ENCODE assay signal across 12 cellular contexts in the genomic region with DNA sequence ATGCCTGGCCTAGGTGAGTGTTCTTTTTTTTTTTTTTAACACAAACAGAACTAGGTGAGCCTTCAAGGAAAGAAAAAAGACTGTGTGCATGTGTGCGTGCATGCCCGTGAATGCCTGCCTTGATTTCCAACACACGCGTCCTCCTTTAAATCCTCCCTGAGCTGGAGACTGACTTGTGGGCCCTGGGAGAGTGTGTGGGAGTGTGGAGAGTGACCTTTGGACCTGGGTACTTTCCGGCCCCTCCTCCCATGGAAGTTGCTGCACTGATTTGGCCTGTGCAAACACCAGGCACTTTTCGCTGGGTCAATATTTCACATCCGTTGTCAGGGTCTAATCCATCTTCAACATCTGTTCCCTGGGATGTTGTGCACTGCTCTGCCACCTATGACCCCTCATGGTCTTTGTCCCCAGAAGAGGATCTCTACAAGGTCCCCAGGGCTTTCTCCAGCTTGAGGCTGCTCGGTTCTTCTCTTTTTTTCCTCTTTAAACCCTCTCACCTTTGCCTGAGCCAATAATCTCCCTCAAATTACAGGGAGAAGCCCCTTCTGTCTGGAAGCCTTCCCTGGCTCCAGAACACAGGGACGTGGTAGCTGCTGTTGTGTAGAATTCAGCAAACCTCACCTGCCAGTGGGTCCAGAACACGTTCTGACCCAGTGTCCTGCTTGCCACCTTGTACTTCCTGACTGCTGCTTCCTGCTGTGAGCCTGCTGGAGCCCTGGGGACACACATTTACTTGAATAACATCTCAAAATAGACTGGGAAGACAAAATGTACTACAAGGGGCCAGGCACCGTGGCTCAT. TPM values are rescaled to one million over a fixed set of nuclear protein-coding genes. Genes with fewer than 3 reads are reported as not detected.
DNase-seq lines count a peak whose midpoint lies in the region; ATAC-seq and TF ChIP-seq lines count a peak whose summit lies in the region.
"Had no signal": no experiment of that assay in that cellular context is flagged by ENCODE, and none has a peak within 500 bp of the region (broad histone marks: within the 10 kb centered on the region; RNA-seq: fewer than 3 reads in every experiment).

No MANE protein-coding gene starts in this region.

- peak overlapping the region; percentile 6 for H2BK120ac ChIP-seq in mesenchymal stem cell (ENCODE audit: low read depth, low read length)

- no peak for ATAC-seq in activated CD4-positive, CD25-positive, alpha-beta regulatory T cell treated with anti-CD3 and anti-CD28 coated beads, Interleukin-2, amount 50 U/mL, for 24 hours
- ATAC-seq: HCT116 had no signal

- no peak overlapping the region for H2AK5ac ChIP-seq in mesenchymal stem cell (ENCODE audit: low read length, severe bottlenecking)

- H3K79me1 ChIP-seq in mesenchymal stem cell (replicated peaks; ENCODE audit: low read length, poor library complexity, severe bottlenecking) = no peaks in the 10 kb centered on the region

- no peak for TF ChIP-seq CTCF in 22Rv1 (IDR thresholded peaks at IDR 0.05)
- no peak for TF ChIP-seq CTCF in epithelial cell of proximal tubule (conservative IDR thresholded peaks at IDR 0.05; ENCODE audit: low read depth, low read length)

- H3K9me3 ChIP-seq in mesenchymal stem cell (ENCODE audit: control insufficient read depth, low read length) = no peaks in the 10 kb centered on the region

- WGBS in mesenchymal stem cell = 30% methylated on average over 11 of the region's 11 CpGs

- H2AFZ ChIP-seq in mesenchymal stem cell (ENCODE audit: low read depth, low read length) = no peak overlapping the region

- no peak overlapping the region for H2BK5ac ChIP-seq in mesenchymal stem cell (ENCODE audit: low read depth, low read length, poor library complexity, severe bottlenecking)

- no peak overlapping the region for H4K8ac ChIP-seq in mesenchymal stem cell (ENCODE audit: low read length)

- peak overlapping the region in 1 of 2 experiments; percentile 11 for H3K4ac ChIP-seq in mesenchymal stem cell (ENCODE audit: low read depth in 1 of 2, low read length in 2 of 2)

- H2BK15ac ChIP-seq in mesenchymal stem cell (ENCODE audit: low read depth, poor library complexity, severe bottlenecking) = peak overlapping the region; percentile 3

- H3K27ac ChIP-seq in 22Rv1 (peak overlapping the region; percentile 87), mesenchymal stem cell (ENCODE audit: low read length, poor library complexity, severe bottlenecking) (no peak overlapping the region)

- H3K23ac ChIP-seq in mesenchymal stem cell (ENCODE audit: low read length in 2 of 2) = no peak overlapping the region

- H3K4me3 ChIP-seq in epithelial cell of proximal tubule (ENCODE audit: low read depth, low read length) (no peak overlapping the region), mesenchymal stem cell (ENCODE audit: insufficient read depth in 1 of 2, low read depth in 1 of 2, low read length in 2 of 2) (no peak overlapping the region)

- no peak overlapping the region for H4K91ac ChIP-seq in mesenchymal stem cell (ENCODE audit: low read length)

- no peaks in the 10 kb centered on the region for H3K36me3 ChIP-seq in mesenchymal stem cell (ENCODE audit: control insufficient read depth in 1 of 2, insufficient read depth in 2 of 2, low read depth in 1 of 2, low read length in 2 of 2)

- peaks cover 9 to 20% of the 10 kb centered on the region in 2 experiments for H3K27me3 ChIP-seq in mesenchymal stem cell (ENCODE audit: control insufficient read depth in 1 of 2, insufficient read depth in 1 of 2, low read length in 2 of 2)

- H3K4me1 ChIP-seq in mesenchymal stem cell (ENCODE audit: control insufficient read depth, insufficient read depth, low read depth, low read length) = no peaks in the 10 kb centered on the region

- H3K9ac ChIP-seq in mesenchymal stem cell (ENCODE audit: low read length) = no peak overlapping the region

- no peak overlapping the region for H3K4me2 ChIP-seq in mesenchymal stem cell (ENCODE audit: low read length, poor library complexity, severe bottlenecking)

- peak overlapping the region; percentile 6 to 98 for H2BK12ac ChIP-seq in mesenchymal stem cell (ENCODE audit: low read length in 2 of 2)

- DNase-seq in NCI-H524 treated with DMSO at 0.1 percent for 48 hours (lab: John Stamatoyannopoulos, UW) (peak; percentile 69), epithelial cell of proximal tubule (ENCODE audit: low read depth) (peak; percentile 32), mesenchymal stem cell (peak; percentile 67), A172 (ENCODE audit: low spot score) (no peak), NCI-H345 (lab: John Stamatoyannopoulos, UW) (no peak)
- no peak for DNase-seq in activated CD4-positive, alpha-beta T cell treated with anti-CD3 and anti-CD28 coated beads, Interleukin-2, amount 50 U/mL, for 4 hours
- DNase-seq: NCI-H510A treated with DMSO at 0.1 percent for 48 hours had no signal

- H3K14ac ChIP-seq in mesenchymal stem cell (ENCODE audit: low read length in 2 of 2) = no peak overlapping the region

- peak overlapping the region; percentile 1 to 23 for H3K18ac ChIP-seq in mesenchymal stem cell (ENCODE audit: low read depth in 1 of 2, low read length in 2 of 2)

RNA-seq across cellular contexts. Expression of a gene that starts 20.8 kb away (rescaled TPM):
- total RNA-seq in epithelial cell of proximal tubule = 142 and 205 TPM in 2 replicates
- 132 TPM for polyA plus RNA-seq in mesenchymal stem cell (2013, experiment 1 of 2)
- 123 TPM for polyA plus RNA-seq in mesenchymal stem cell (2013, experiment 2 of 2)
- 154 and 231 TPM in 2 replicates for total RNA-seq in A172 (2014; rRNA removed; shearing (Covaris generic))

RNA-seq across cellular contexts. Expression of a gene that starts 36.5 kb away (rescaled TPM):
- 71.0 and 78.9 TPM in 2 replicates for total RNA-seq in epithelial cell of proximal tubule
- 74.4 TPM for polyA plus RNA-seq in mesenchymal stem cell (2013, experiment 1 of 2)
- 73.9 TPM for polyA plus RNA-seq in mesenchymal stem cell (2013, experiment 2 of 2)
- total RNA-seq in A172 (2014; rRNA removed; shearing (Covaris generic)) = 112 and 118 TPM in 2 replicates

RNA-seq across cellular contexts. Expression of a gene that starts 40.9 kb away (rescaled TPM):
- total RNA-seq in epithelial cell of proximal tubule = 21.3 and 24.8 TPM in 2 replicates
- 89.1 TPM for polyA plus RNA-seq in mesenchymal stem cell (2013, experiment 1 of 2)
- 88.4 TPM for polyA plus RNA-seq in mesenchymal stem cell (2013, experiment 2 of 2)
- 50.3 and 78.4 TPM in 2 replicates for total RNA-seq in A172 (2014; rRNA removed; shearing (Covaris generic))

RNA-seq across cellular contexts. Expression of a gene that starts 54.7 kb away (rescaled TPM):
- total RNA-seq in epithelial cell of proximal tubule = 0.22 TPM in 1 of 2 replicates, not detected in the other
- polyA plus RNA-seq in mesenchymal stem cell (2013, experiment 1 of 2) = 1.9 TPM
- 1.7 TPM for polyA plus RNA-seq in mesenchymal stem cell (2013, experiment 2 of 2)
- 0.02 TPM in 1 of 2 replicates, not detected in the other for total RNA-seq in A172 (2014; rRNA removed; shearing (Covaris generic))
- total RNA-seq: activated CD8-positive, alpha-beta memory T cell treated with anti-CD3 and anti-CD28 coated beads for 36 hours; lower leg skin had no signal

Comparison
In these comparisons a context has a peak if more than half of its experiments do, and no peak if none do; other contexts are left out.
1. DNase-seq: peak in NCI-H524 treated with DMSO at 0.1 percent for 48 hours (single experiment), epithelial cell of proximal tubule (single experiment) and mesenchymal stem cell (single experiment); none in A172 (single experiment), activated CD4-positive, alpha-beta T cell treated with anti-CD3 and anti-CD28 coated beads, Interleukin-2, amount 50 U/mL, for 4 hours (0 of 2) and NCI-H345 (single experiment).